18 cellular contexts compared by ENCODE assay signal in the genomic region with DNA sequence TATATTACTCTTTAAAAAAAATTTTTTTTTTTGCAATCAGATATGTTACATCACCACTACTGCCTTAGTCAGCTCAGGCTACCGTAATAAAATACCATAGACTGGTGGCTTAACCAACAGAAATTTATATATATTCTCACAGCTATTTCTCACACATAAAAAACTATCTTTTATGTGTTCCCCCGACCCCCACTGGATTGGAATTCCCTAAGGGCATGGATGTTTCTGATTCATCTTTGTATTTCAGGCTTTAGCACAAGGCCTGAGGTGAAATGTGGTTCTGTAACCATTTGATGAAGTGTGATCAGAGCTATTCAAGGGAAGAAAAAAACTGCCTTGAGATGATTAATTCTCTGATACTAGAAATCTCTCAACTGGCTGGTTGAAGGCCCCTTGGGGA. TPM values are rescaled to one million over a fixed set of nuclear protein-coding genes. Genes with fewer than 3 reads are reported as not detected.
DNase-seq lines count a peak whose midpoint lies in the region; ATAC-seq and TF ChIP-seq lines count a peak whose summit lies in the region.
"Had no signal": no experiment of that assay in that cellular context is flagged by ENCODE, and none has a peak within 500 bp of the region (broad histone marks: within the 10 kb centered on the region; RNA-seq: fewer than 3 reads in every experiment).

No MANE protein-coding gene starts in this region.

- no peak for ATAC-seq in activated naive CD4-positive, alpha-beta T cell treated with anti-CD3 and anti-CD28 coated beads, Interleukin-2, amount 50 U/mL, for 72 hours
- ATAC-seq: T-cell had no signal

- no peaks in the 10 kb centered on the region for H4K20me1 ChIP-seq in Karpas-422 (ENCODE audit: insufficient read depth, low read depth, low read length)

- peak overlapping the region; percentile 36; the same call in 1 of the 2 replicates for H3K27ac ChIP-seq in SK-N-MC
- H3K27ac ChIP-seq in rectal smooth muscle tissue (ENCODE audit: low read depth, low read length), result peak overlapping the region; percentile 17
- H3K27ac ChIP-seq in Karpas-422 (ENCODE audit: low read length), result no peak overlapping the region
- H3K27ac ChIP-seq: cardiac muscle cell had no signal

- no peak overlapping the region for H3K4me2 ChIP-seq in Karpas-422 (ENCODE audit: low read depth, low read length, poor library complexity, severe bottlenecking)

- H3K4me3 ChIP-seq in SK-N-MC (no peak overlapping the region), fibroblast of mammary gland (ENCODE audit: control insufficient read depth, low read depth, low read length) (no peak overlapping the region), rectal smooth muscle tissue (ENCODE audit: low read length) (no peak overlapping the region), Karpas-422 (ENCODE audit: low read length) (no peak overlapping the region)
- H3K4me3 ChIP-seq: cardiac muscle cell had no signal

- H2AFZ ChIP-seq in Karpas-422 (ENCODE audit: low read length), result no peak overlapping the region

- H3K9me3 ChIP-seq in SK-N-MC (ENCODE audit: low read depth, low read length), result no peaks in the 10 kb centered on the region; the same call in 1 of the 2 replicates
- H3K9me3 ChIP-seq in Karpas-422 (ENCODE audit: low read length), result peaks cover 4% of the 10 kb centered on the region; the same call in 1 of the 2 replicates

- no peaks in the 10 kb centered on the region for H3K27me3 ChIP-seq in rectal smooth muscle tissue (ENCODE audit: control insufficient read depth, insufficient read depth, low read length)
- H3K27me3 ChIP-seq in Karpas-422 (ENCODE audit: low read length), result 0 out of 2 replicates have a peak, but pooled peaks cover 2% of the 10 kb centered on the region
- H3K27me3 ChIP-seq: cardiac muscle cell had no signal

- TF ChIP-seq CTCF in fibroblast of mammary gland (conservative IDR thresholded peaks at IDR 0.05; ENCODE audit: control insufficient read depth, insufficient read depth, low read depth, low read length), result no peak

- no peak overlapping the region for H3K27ac Mint-ChIP-seq in activated naive CD4-positive, alpha-beta T cell treated with anti-CD3 and anti-CD28 coated beads, Interleukin-2, amount 50 U/mL, for 72 hours
- H3K27ac Mint-ChIP-seq: activated naive CD4-positive, alpha-beta T cell treated with anti-CD3 and anti-CD28 coated beads, Interleukin-2, amount 50 U/mL, for 24 hours; B cell had no signal

- no peaks in the 10 kb centered on the region for H3K9me2 ChIP-seq in Karpas-422 (replicated peaks; ENCODE audit: insufficient read depth, low read length)

- H3K4me1 ChIP-seq in rectal smooth muscle tissue (ENCODE audit: control insufficient read depth, insufficient read depth, low read length) (peaks cover 4% of the 10 kb centered on the region), Karpas-422 (ENCODE audit: low read length) (no peaks in the 10 kb centered on the region)

- H3K9ac ChIP-seq in SK-N-MC (ENCODE audit: insufficient read length) (peak overlapping the region; percentile 45), rectal smooth muscle tissue (ENCODE audit: low read length) (no peak overlapping the region), Karpas-422 (ENCODE audit: low read length) (no peak overlapping the region)

- H3K36me3 ChIP-seq in SK-N-MC (ENCODE audit: insufficient read depth, low read length) (no peaks in the 10 kb centered on the region), rectal smooth muscle tissue (ENCODE audit: control insufficient read depth, insufficient read depth, low read length) (no peaks in the 10 kb centered on the region), Karpas-422 (ENCODE audit: insufficient read depth, low read length) (no peaks in the 10 kb centered on the region)
- H3K36me3 ChIP-seq: cardiac muscle cell had no signal

- H3K9me3 Mint-ChIP-seq in activated naive CD4-positive, alpha-beta T cell treated with anti-CD3 and anti-CD28 coated beads, Interleukin-2, amount 50 U/mL, for 72 hours, result no peaks in the 10 kb centered on the region
- H3K9me3 Mint-ChIP-seq: activated naive CD4-positive, alpha-beta T cell treated with anti-CD3 and anti-CD28 coated beads, Interleukin-2, amount 50 U/mL, for 24 hours had no signal

- no peaks in the 10 kb centered on the region for H3K79me2 ChIP-seq in Karpas-422 (ENCODE audit: low read length)

- H3K36me3 Mint-ChIP-seq in activated naive CD4-positive, alpha-beta T cell treated with anti-CD3 and anti-CD28 coated beads, Interleukin-2, amount 50 U/mL, for 72 hours, result no peaks in the 10 kb centered on the region
- H3K36me3 Mint-ChIP-seq: T-cell had no signal

- DNase-seq in EH (ENCODE audit: low read depth) (peak; percentile 80), SK-N-MC (ENCODE audit: low read depth, low spot score) (no peak), fibroblast of mammary gland (ENCODE audit: low read depth) (peak; percentile 49), T-helper 2 cell (no peak), Karpas-422 (no peak), SHP77 treated with DMSO at 0.1 percent for 48 hours (lab: John Stamatoyannopoulos, UW) (no peak)
- no peak for DNase-seq in activated naive CD4-positive, alpha-beta T cell treated with anti-CD3 and anti-CD28 coated beads, Interleukin-2, amount 50 U/mL, for 72 hours (ENCODE audit: low spot score in 2 of 2)
- DNase-seq: activated CD4-positive, CD25-positive, alpha-beta regulatory T cell; DMS153; islet precursor cell; naive B cell; NCI-H82; stimulated activated CD8-positive, alpha-beta memory T cell treated with anti-CD3 and anti-CD28 coated beads, Interleukin-4, amount 100 ng/mL, for 48 hours had no signal

RNA-seq across cellular contexts. Expression of a gene that starts 2.7 kb away (rescaled TPM):
- not detected in 2 replicates for total RNA-seq in Karpas-422 (2014; rRNA removed; shearing (Covaris generic); ENCODE audit: low replicate concordance)
- 1 to 10 TPM in 1 of 2 donors, under 1 TPM in 1; 0.56 to 1.6 TPM for total RNA-seq in activated naive CD4-positive, alpha-beta T cell treated with anti-CD3 and anti-CD28 coated beads, Interleukin-2, amount 50 U/mL, for 72 hours

RNA-seq across cellular contexts. Expression of a gene that starts 9.0 kb away (rescaled TPM):
- 23.8 and 29.9 TPM in 2 replicates for total RNA-seq in Karpas-422 (2014; rRNA removed; shearing (Covaris generic); ENCODE audit: low replicate concordance)
- 10 to 100 TPM; 28.7 to 30.2 TPM for total RNA-seq in activated naive CD4-positive, alpha-beta T cell treated with anti-CD3 and anti-CD28 coated beads, Interleukin-2, amount 50 U/mL, for 72 hours

RNA-seq across cellular contexts. Expression of a gene that starts 17.1 kb away (rescaled TPM):
- 126 and 131 TPM in 2 replicates for total RNA-seq in Karpas-422 (2014; rRNA removed; shearing (Covaris generic); ENCODE audit: low replicate concordance)
- 10 to 100 TPM; 68.4 to 71.8 TPM for total RNA-seq in activated naive CD4-positive, alpha-beta T cell treated with anti-CD3 and anti-CD28 coated beads, Interleukin-2, amount 50 U/mL, for 72 hours

RNA-seq across cellular contexts. Expression of a gene that starts 17.3 kb away (rescaled TPM):
- 101 and 106 TPM in 2 replicates for total RNA-seq in Karpas-422 (2014; rRNA removed; shearing (Covaris generic); ENCODE audit: low replicate concordance)
- 100 to 1,000 TPM in 1 of 2 donors, 10 to 100 TPM in 1; 87.6 to 108 TPM for total RNA-seq in activated naive CD4-positive, alpha-beta T cell treated with anti-CD3 and anti-CD28 coated beads, Interleukin-2, amount 50 U/mL, for 72 hours

RNA-seq across cellular contexts. Expression of a gene that starts 34.4 kb away (rescaled TPM):
- 15.9 and 21.5 TPM in 2 replicates for total RNA-seq in Karpas-422 (2014; rRNA removed; shearing (Covaris generic); ENCODE audit: low replicate concordance)
- 10 to 100 TPM; 32.5 to 36.3 TPM for total RNA-seq in activated naive CD4-positive, alpha-beta T cell treated with anti-CD3 and anti-CD28 coated beads, Interleukin-2, amount 50 U/mL, for 72 hours

Comparison
In these comparisons a context has a peak if more than half of its experiments do, and no peak if none do; other contexts are left out.
1. DNase-seq: peak in EH (single experiment) and fibroblast of mammary gland (single experiment); none in SK-N-MC (single experiment), T-helper 2 cell (0 of 5), Karpas-422 (single experiment), SHP77 treated with DMSO at 0.1 percent for 48 hours (single experiment) and activated naive CD4-positive, alpha-beta T cell treated with anti-CD3 and anti-CD28 coated beads, Interleukin-2, amount 50 U/mL, for 72 hours (0 of 2).